2 cellular contexts compared by ENCODE assay signal in the genomic region with DNA sequence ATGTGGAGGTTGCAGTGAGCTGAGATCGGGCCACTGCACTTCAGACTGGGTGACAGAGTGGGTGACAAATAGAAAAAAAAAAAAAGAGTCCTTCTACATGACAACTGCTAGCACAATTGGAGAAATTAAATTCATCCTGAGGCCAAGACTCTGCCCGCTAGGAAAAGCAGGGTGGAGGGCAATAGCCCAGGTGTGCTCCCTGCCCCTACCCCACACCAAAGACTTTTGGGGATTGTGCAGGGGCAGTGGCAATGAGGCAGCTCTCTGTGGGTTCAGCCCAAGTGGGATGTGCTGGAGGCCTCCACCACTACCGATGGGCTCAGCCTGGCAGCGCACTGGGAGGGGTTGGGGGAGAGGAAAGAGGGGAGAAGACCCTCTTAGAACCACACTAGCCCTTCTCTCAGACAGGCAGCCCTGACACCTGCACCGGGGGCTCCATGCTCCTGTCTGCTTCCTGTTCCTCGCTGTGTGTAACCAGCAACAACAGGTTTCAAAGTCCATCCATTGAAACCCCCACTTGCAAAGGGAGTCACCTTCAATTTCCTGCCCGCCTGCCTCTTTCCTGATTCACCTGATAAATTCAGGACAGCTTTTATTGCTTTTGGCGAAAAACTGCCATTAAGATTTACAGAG.
TF ChIP-seq lines count a peak whose summit lies in the region.

No MANE protein-coding gene starts in this region.

TF ChIP-seq in H1, 55 proteins besides CTCF, POLR2A, EP300 and RAD21:
- TF ChIP-seq CBX8 (IDR thresholded peaks at IDR 0.05; ENCODE audit: borderline replicate concordance, low read depth, low read length) (no peak), EGR1 (IDR thresholded peaks at IDR 0.05; ENCODE audit: borderline replicate concordance, low read depth, low read length) (no peak), GABPA (IDR thresholded peaks at IDR 0.05; ENCODE audit: borderline replicate concordance, insufficient read depth, low read length) (no peak), NRF1 (IDR thresholded peaks at IDR 0.05; ENCODE audit: low read depth, low read length) (no peak), KDM5A (IDR thresholded peaks at IDR 0.05; ENCODE audit: low read length) (no peak), SRF (IDR thresholded peaks at IDR 0.05; ENCODE audit: low read depth, low read length) (no peak), MAFK (IDR thresholded peaks at IDR 0.05; ENCODE audit: low read depth, low read length) (no peak), SAP30 (IDR thresholded peaks at IDR 0.05; ENCODE audit: insufficient read depth, insufficient replicate concordance, low read length) (no peak), SP2 (IDR thresholded peaks at IDR 0.05; ENCODE audit: low read length) (no peak)
- TF ChIP-seq, protein P1, sequence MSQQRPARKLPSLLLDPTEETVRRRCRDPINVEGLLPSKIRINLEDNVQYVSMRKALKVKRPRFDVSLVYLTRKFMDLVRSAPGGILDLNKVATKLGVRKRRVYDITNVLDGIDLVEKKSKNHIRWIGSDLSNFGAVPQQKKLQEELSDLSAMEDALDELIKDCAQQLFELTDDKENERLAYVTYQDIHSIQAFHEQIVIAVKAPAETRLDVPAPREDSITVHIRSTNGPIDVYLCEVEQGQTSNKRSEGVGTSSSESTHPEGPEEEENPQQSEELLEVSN (IDR thresholded peaks at IDR 0.05), result no peak

TF ChIP-seq in neural cell, 6 proteins besides CTCF, POLR2A, EP300 and RAD21:
- TF ChIP-seq EZH2 (IDR thresholded peaks at IDR 0.05; ENCODE audit: borderline replicate concordance, insufficient read depth, low read length, poor library complexity, severe bottlenecking), result no peak
- TF ChIP-seq TAF1 (IDR thresholded peaks at IDR 0.05; ENCODE audit: low read depth), result no peak
- no peak for TF ChIP-seq MXI1 (conservative IDR thresholded peaks at IDR 0.05; ENCODE audit: poor library complexity, severe bottlenecking)
- TF ChIP-seq POLR2AphosphoS5 (IDR thresholded peaks at IDR 0.05), result no peak
- no peak for TF ChIP-seq SMC3 (conservative IDR thresholded peaks at IDR 0.05; ENCODE audit: poor library complexity)
- TF ChIP-seq, protein P2, sequence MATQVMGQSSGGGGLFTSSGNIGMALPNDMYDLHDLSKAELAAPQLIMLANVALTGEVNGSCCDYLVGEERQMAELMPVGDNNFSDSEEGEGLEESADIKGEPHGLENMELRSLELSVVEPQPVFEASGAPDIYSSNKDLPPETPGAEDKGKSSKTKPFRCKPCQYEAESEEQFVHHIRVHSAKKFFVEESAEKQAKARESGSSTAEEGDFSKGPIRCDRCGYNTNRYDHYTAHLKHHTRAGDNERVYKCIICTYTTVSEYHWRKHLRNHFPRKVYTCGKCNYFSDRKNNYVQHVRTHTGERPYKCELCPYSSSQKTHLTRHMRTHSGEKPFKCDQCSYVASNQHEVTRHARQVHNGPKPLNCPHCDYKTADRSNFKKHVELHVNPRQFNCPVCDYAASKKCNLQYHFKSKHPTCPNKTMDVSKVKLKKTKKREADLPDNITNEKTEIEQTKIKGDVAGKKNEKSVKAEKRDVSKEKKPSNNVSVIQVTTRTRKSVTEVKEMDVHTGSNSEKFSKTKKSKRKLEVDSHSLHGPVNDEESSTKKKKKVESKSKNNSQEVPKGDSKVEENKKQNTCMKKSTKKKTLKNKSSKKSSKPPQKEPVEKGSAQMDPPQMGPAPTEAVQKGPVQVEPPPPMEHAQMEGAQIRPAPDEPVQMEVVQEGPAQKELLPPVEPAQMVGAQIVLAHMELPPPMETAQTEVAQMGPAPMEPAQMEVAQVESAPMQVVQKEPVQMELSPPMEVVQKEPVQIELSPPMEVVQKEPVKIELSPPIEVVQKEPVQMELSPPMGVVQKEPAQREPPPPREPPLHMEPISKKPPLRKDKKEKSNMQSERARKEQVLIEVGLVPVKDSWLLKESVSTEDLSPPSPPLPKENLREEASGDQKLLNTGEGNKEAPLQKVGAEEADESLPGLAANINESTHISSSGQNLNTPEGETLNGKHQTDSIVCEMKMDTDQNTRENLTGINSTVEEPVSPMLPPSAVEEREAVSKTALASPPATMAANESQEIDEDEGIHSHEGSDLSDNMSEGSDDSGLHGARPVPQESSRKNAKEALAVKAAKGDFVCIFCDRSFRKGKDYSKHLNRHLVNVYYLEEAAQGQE (IDR thresholded peaks at IDR 0.05; ENCODE audit: borderline replicate concordance), result no peak
TF ChIP-seq in neural cell: peak in this region for 0.
